In genomic region chr7:112283382-112283910, GRCh38 we compare ENCODE assay signal across 17 cellular contexts.
DNase-seq lines count a peak whose midpoint lies in the region; ATAC-seq lines count a peak whose summit lies in the region.
"Had no signal": no experiment of that assay in that cellular context is flagged by ENCODE, and none has a peak within 500 bp of the region (broad histone marks: within the 10 kb centered on the region; RNA-seq: fewer than 3 reads in every experiment).

No MANE protein-coding gene starts in this region.

- H3K36me3 ChIP-seq in SK-N-MC (ENCODE audit: insufficient read depth, low read length) = no peaks in the 10 kb centered on the region
- H3K36me3 ChIP-seq: MG63 had no signal

- H3K9me3 Mint-ChIP-seq in activated T-cell treated with anti-CD3 and anti-CD28 coated beads, Interleukin-2, amount 50 U/mL, for 72 hours = no peaks in the 10 kb centered on the region
- H3K9me3 Mint-ChIP-seq: activated CD4-positive, alpha-beta memory T cell treated with anti-CD3 and anti-CD28 coated beads, Interleukin-2, amount 10 ng/mL, durations not matched to agents 7 days and 5 days; activated naive CD4-positive, alpha-beta T cell treated with anti-CD3 and anti-CD28 coated beads, Interleukin-2, amount 10 ng/mL, durations not matched to agents 7 days and 5 days; T-helper 2 cell treated with Interferon-gamma antibody and Interleukin-4, amounts not matched to agents 5 μg/mL and 100 μg/mL, for 36 hours had no signal

- peak; percentile 74 for ATAC-seq in GM18870 (IDR thresholded peaks at IDR 0.05; ENCODE audit: unreplicated experiment)
- ATAC-seq in GM21528 (IDR thresholded peaks at IDR 0.05; ENCODE audit: low FRiP score, unreplicated experiment) = peak; percentile 70
- ATAC-seq in HG03066 (IDR thresholded peaks at IDR 0.05; ENCODE audit: low read depth, unreplicated experiment) = peak; percentile 63
- ATAC-seq in activated T-cell treated with anti-CD3 and anti-CD28 coated beads, Interleukin-2, amount 50 U/mL, for 72 hours (replicated peaks in 1 of 2) = no peak
- ATAC-seq: naive thymus-derived CD4-positive, alpha-beta T cell had no signal

- DNase-seq in SK-N-MC (ENCODE audit: low read depth, low spot score) = no peak
- no peak for DNase-seq in activated T-cell treated with anti-CD3 and anti-CD28 coated beads, Interleukin-2, amount 50 U/mL, for 72 hours
- DNase-seq in AG08396 (ENCODE audit: low spot score) = no peak
- DNase-seq in activated CD4-positive, alpha-beta T cell treated with anti-CD3 and anti-CD28 coated beads for 4 hours = no peak
- DNase-seq in NCI-H2081 treated with DMSO at 0.1 percent for 48 hours (lab: John Stamatoyannopoulos, UW) = no peak
- DNase-seq: activated CD4-positive, alpha-beta memory T cell treated with anti-CD3 and anti-CD28 coated beads, Interleukin-2, amount 10 ng/mL, durations not matched to agents 7 days and 5 days; activated naive CD4-positive, alpha-beta T cell treated with anti-CD3 and anti-CD28 coated beads, Interleukin-2, amount 10 ng/mL, durations not matched to agents 7 days and 5 days; EL; MG63; naive thymus-derived CD4-positive, alpha-beta T cell; NCI-H2227 treated with DMSO at 0.1 percent for 48 hours; sigmoid colon had no signal

- no peak overlapping the region for H3K9ac ChIP-seq in SK-N-MC (ENCODE audit: insufficient read length)

- H3K4me3 Mint-ChIP-seq in activated T-cell treated with anti-CD3 and anti-CD28 coated beads, Interleukin-2, amount 50 U/mL, for 72 hours = no peak overlapping the region
- H3K4me3 Mint-ChIP-seq: activated CD4-positive, alpha-beta memory T cell treated with anti-CD3 and anti-CD28 coated beads, Interleukin-2, amount 10 ng/mL, durations not matched to agents 7 days and 5 days; activated naive CD4-positive, alpha-beta T cell treated with anti-CD3 and anti-CD28 coated beads, Interleukin-2, amount 10 ng/mL, durations not matched to agents 7 days and 5 days; naive thymus-derived CD4-positive, alpha-beta T cell; T-helper 2 cell treated with Interferon-gamma antibody and Interleukin-4, amounts not matched to agents 5 μg/mL and 100 μg/mL, for 36 hours had no signal

- H3K27me3 Mint-ChIP-seq in activated T-cell treated with anti-CD3 and anti-CD28 coated beads, Interleukin-2, amount 50 U/mL, for 72 hours (ENCODE audit: low read depth) = no peaks in the 10 kb centered on the region
- H3K27me3 Mint-ChIP-seq: activated CD4-positive, alpha-beta memory T cell treated with anti-CD3 and anti-CD28 coated beads, Interleukin-2, amount 10 ng/mL, durations not matched to agents 7 days and 5 days; activated naive CD4-positive, alpha-beta T cell treated with anti-CD3 and anti-CD28 coated beads, Interleukin-2, amount 10 ng/mL, durations not matched to agents 7 days and 5 days; naive thymus-derived CD4-positive, alpha-beta T cell had no signal

- peaks cover 11% of the 10 kb centered on the region for H3K4me1 Mint-ChIP-seq in activated T-cell treated with anti-CD3 and anti-CD28 coated beads, Interleukin-2, amount 50 U/mL, for 72 hours (ENCODE audit: low read depth)

- H3K4me3 ChIP-seq in SK-N-MC = no peak overlapping the region
- H3K4me3 ChIP-seq: MG63, sigmoid colon had no signal

- no peaks in the 10 kb centered on the region; the same call in 1 of the 2 replicates for H3K9me3 ChIP-seq in SK-N-MC (ENCODE audit: low read depth, low read length)
- H3K9me3 ChIP-seq: MG63, sigmoid colon had no signal

- no peaks in the 10 kb centered on the region for H3K36me3 Mint-ChIP-seq in activated T-cell treated with anti-CD3 and anti-CD28 coated beads, Interleukin-2, amount 50 U/mL, for 72 hours (ENCODE audit: insufficient read depth in 2 of 2)

- H3K27ac Mint-ChIP-seq in activated T-cell treated with anti-CD3 and anti-CD28 coated beads, Interleukin-2, amount 50 U/mL, for 72 hours = no peak overlapping the region
- H3K27ac Mint-ChIP-seq: activated CD4-positive, alpha-beta memory T cell treated with anti-CD3 and anti-CD28 coated beads, Interleukin-2, amount 10 ng/mL, durations not matched to agents 7 days and 5 days; activated naive CD4-positive, alpha-beta T cell treated with anti-CD3 and anti-CD28 coated beads, Interleukin-2, amount 10 ng/mL, durations not matched to agents 7 days and 5 days; naive thymus-derived CD4-positive, alpha-beta T cell; T-helper 2 cell treated with Interferon-gamma antibody and Interleukin-4, amounts not matched to agents 5 μg/mL and 100 μg/mL, for 36 hours had no signal

- peak overlapping the region; percentile 44; the same call in 1 of the 2 replicates for H3K27ac ChIP-seq in SK-N-MC
- H3K27ac ChIP-seq: HL-60, sigmoid colon had no signal

Comparison
In these comparisons a context has a peak if more than half of its experiments do, and no peak if none do; other contexts are left out.
1. ATAC-seq: peak in GM18870 (single experiment), GM21528 (single experiment) and HG03066 (single experiment); none in activated T-cell treated with anti-CD3 and anti-CD28 coated beads, Interleukin-2, amount 50 U/mL, for 72 hours (0 of 2).